7 cellular contexts compared by ENCODE assay signal in genomic region chr22:19880786-19881569, GRCh38.
DNase-seq lines count a peak whose midpoint lies in the region; ATAC-seq and TF ChIP-seq lines count a peak whose summit lies in the region.

No MANE protein-coding gene starts in this region.

- H3K36me3 Mint-ChIP-seq in stimulated activated naive B cell treated with anti-CD40 and anti-IgM and Interleukin-4, amounts not matched to agents 10 μg/mL and 1 μg/mL and 100 μg/mL, for 72 hours, result peaks cover 1 to 9% of the 10 kb centered on the region in 2 donors

- no peak overlapping the region for H3K4me3 Mint-ChIP-seq in stimulated activated naive B cell treated with anti-CD40 and anti-IgM and Interleukin-4, amounts not matched to agents 10 μg/mL and 1 μg/mL and 100 μg/mL, for 72 hours

- peak overlapping the region; percentile 49 for H3K9ac ChIP-seq in iPS-15b (ENCODE audit: low read depth, low read length)

- no peak for ATAC-seq in stimulated activated naive B cell treated with anti-CD40 and anti-IgM and Interleukin-4, amounts not matched to agents 10 μg/mL and 1 μg/mL and 100 μg/mL, for 72 hours (replicated peaks)
- no peak for ATAC-seq in GM18519 (IDR thresholded peaks at IDR 0.05; ENCODE audit: low FRiP score, unreplicated experiment)

- H3K4me3 ChIP-seq in iPS-15b (ENCODE audit: low read depth, low read length), result no peak overlapping the region

- no peaks in the 10 kb centered on the region for H3K9me3 ChIP-seq in iPS-15b (ENCODE audit: control insufficient read depth, insufficient read depth, low read length)

- no peaks in the 10 kb centered on the region for H3K9me3 Mint-ChIP-seq in stimulated activated naive B cell treated with anti-CD40 and anti-IgM and Interleukin-4, amounts not matched to agents 10 μg/mL and 1 μg/mL and 100 μg/mL, for 72 hours

- peaks cover 16% of the 10 kb centered on the region for H3K36me3 ChIP-seq in iPS-15b (ENCODE audit: control insufficient read depth, insufficient read depth, low read length)

- no peaks in the 10 kb centered on the region for H3K27me3 Mint-ChIP-seq in stimulated activated naive B cell treated with anti-CD40 and anti-IgM and Interleukin-4, amounts not matched to agents 10 μg/mL and 1 μg/mL and 100 μg/mL, for 72 hours

- no peaks in the 10 kb centered on the region for H3K27me3 ChIP-seq in iPS-15b (ENCODE audit: control insufficient read depth, insufficient read depth, low read length)

- DNase-seq in HS-27A (ENCODE audit: low read depth) (peak; percentile 97), astrocyte of the hippocampus (ENCODE audit: low read depth, low spot score) (peak; percentile 98), stromal cell of bone marrow (ENCODE audit: low read depth) (peak; percentile 61), GM10266 (ENCODE audit: extremely low spot score) (no peak)
- DNase-seq in stimulated activated naive B cell treated with anti-CD40 and anti-IgM and Interleukin-4, amounts not matched to agents 10 μg/mL and 1 μg/mL and 100 μg/mL, for 72 hours, result no peak

- H3K27ac Mint-ChIP-seq in stimulated activated naive B cell treated with anti-CD40 and anti-IgM and Interleukin-4, amounts not matched to agents 10 μg/mL and 1 μg/mL and 100 μg/mL, for 72 hours, result no peak overlapping the region

- peaks cover 10% of the 10 kb centered on the region for H3K4me1 ChIP-seq in iPS-15b (ENCODE audit: control insufficient read depth, insufficient read depth, low read length)

- peaks cover 5 to 6% of the 10 kb centered on the region in 2 donors for H3K4me1 Mint-ChIP-seq in stimulated activated naive B cell treated with anti-CD40 and anti-IgM and Interleukin-4, amounts not matched to agents 10 μg/mL and 1 μg/mL and 100 μg/mL, for 72 hours

- TF ChIP-seq CTCF in GM10266 (IDR thresholded peaks at IDR 0.05; ENCODE audit: control insufficient read depth, insufficient read depth, low read depth, missing control alignments), result no peak

Comparison
In these comparisons a context has a peak if more than half of its experiments do, and no peak if none do; other contexts are left out.
1. DNase-seq: peak in HS-27A (single experiment), astrocyte of the hippocampus (single experiment) and stromal cell of bone marrow (single experiment); none in stimulated activated naive B cell treated with anti-CD40 and anti-IgM and Interleukin-4, amounts not matched to agents 10 μg/mL and 1 μg/mL and 100 μg/mL, for 72 hours (single experiment) and GM10266 (single experiment).